ENCODE assay signal across 25 cellular contexts in genomic region chr21:42387843-42388242, GRCh38. TPM values are rescaled to one million over a fixed set of nuclear protein-coding genes. Genes with fewer than 3 reads are reported as not detected.
"Had no signal": no experiment of that assay in that cellular context is flagged by ENCODE, and none has a peak within 500 bp of the region (broad histone marks: within the 10 kb centered on the region; RNA-seq: fewer than 3 reads in every experiment).

No MANE protein-coding gene starts in this region.

- H3K36me3 ChIP-seq: adrenal gland, breast epithelium, gastrocnemius medialis, heart left ventricle, left ventricle myocardium inferior, neutrophil, tibial nerve had no signal

- H3K27ac Mint-ChIP-seq: activated B cell treated with CpG ODN at 0.5 μM for 24 hours; activated CD4-positive, alpha-beta T cell treated with anti-CD3 and anti-CD28 coated beads, Interleukin-2, amount 10 ng/mL, durations not matched to agents 7 days and 5 days had no signal

- H3K27ac ChIP-seq: adrenal gland, gastrocnemius medialis, heart left ventricle, left ventricle myocardium inferior, neutrophil, parathyroid adenoma, tibial nerve had no signal

- H3K4me3 Mint-ChIP-seq: activated B cell treated with CpG ODN at 0.5 μM for 24 hours; activated CD4-positive, alpha-beta T cell treated with anti-CD3 and anti-CD28 coated beads, Interleukin-2, amount 10 ng/mL, durations not matched to agents 7 days and 5 days; naive B cell had no signal

- H3K4me3 ChIP-seq: adrenal gland, breast epithelium, gastrocnemius medialis, heart left ventricle, left ventricle myocardium inferior, tibial nerve had no signal

- DNase-seq: activated B cell treated with CpG ODN at 0.5 μM for 24 hours; activated CD4-positive, alpha-beta T cell treated with anti-CD3 and anti-CD28 coated beads, Interleukin-2, amount 10 ng/mL, durations not matched to agents 7 days and 5 days; activated CD8-positive, alpha-beta memory T cell treated with anti-CD3 and anti-CD28 coated beads, Interleukin-2, amount 50 U/mL, for 4 hours; activated gamma-delta T cell; activated T-cell treated with anti-CD3 and anti-CD28 coated beads, Interleukin-2, amount 50 U/mL, for 48 hours; adrenal gland; cerebellar nuclear complex; cortex of kidney; effector CD4-positive, alpha-beta T cell; gastrocnemius medialis; heart left ventricle; left ventricle myocardium inferior; naive B cell; stimulated activated CD4-positive, alpha-beta T cell treated with anti-CD3 and anti-CD28 coated beads, Interleukin-2, amount 100 ng/mL, for 24 hours; stimulated activated naive CD8-positive, alpha-beta T cell treated with anti-CD3 and anti-CD28 coated beads, Interleukin-15, Interleukin-2, amounts not matched to agents 100 U/mL and 50 U/mL, for 24 hours had no signal

- H3K4me1 ChIP-seq: adrenal gland, gastrocnemius medialis, tibial nerve had no signal

- H3K27me3 ChIP-seq: breast epithelium, neutrophil, tibial nerve had no signal

- ATAC-seq: activated naive CD4-positive, alpha-beta T cell treated with anti-CD3 and anti-CD28 coated beads, Interleukin-2, amount 50 U/mL, for 72 hours; esophagus mucosa; gastrocnemius medialis; stimulated activated naive CD8-positive, alpha-beta T cell treated with anti-CD3 and anti-CD28 coated beads, Interleukin-15, Interleukin-2, amounts not matched to agents 100 U/mL and 50 U/mL, for 24 hours had no signal

- H3K27me3 Mint-ChIP-seq: activated CD4-positive, alpha-beta T cell treated with anti-CD3 and anti-CD28 coated beads, Interleukin-2, amount 10 ng/mL, durations not matched to agents 7 days and 5 days had no signal

- H3K9me3 ChIP-seq: adrenal gland, breast epithelium, gastrocnemius medialis, left ventricle myocardium inferior, neutrophil had no signal

- H3K9me3 Mint-ChIP-seq: activated B cell treated with CpG ODN at 0.5 μM for 24 hours; activated CD4-positive, alpha-beta T cell treated with anti-CD3 and anti-CD28 coated beads, Interleukin-2, amount 10 ng/mL, durations not matched to agents 7 days and 5 days had no signal

RNA-seq across cellular contexts. Expression of gene TMPRSS3, which starts 8.0 kb away (rescaled TPM):
- total RNA-seq: activated B cell treated with CpG ODN at 0.5 μM for 24 hours, astrocyte, gastrocnemius medialis, left ventricle myocardium inferior, tibial nerve had no signal
- polyA plus RNA-seq: heart left ventricle had no signal

RNA-seq across cellular contexts. Expression of gene UBASH3A, which starts 15.9 kb away (rescaled TPM):
- total RNA-seq: activated B cell treated with CpG ODN at 0.5 μM for 24 hours, astrocyte, kidney epithelial cell, left ventricle myocardium inferior, renal cortical epithelial cell had no signal

RNA-seq across cellular contexts. Expression of gene TFF1, which starts 21.5 kb away (rescaled TPM):
- total RNA-seq: activated B cell treated with CpG ODN at 0.5 μM for 24 hours; activated CD4-positive, alpha-beta T cell treated with anti-CD3 and anti-CD28 coated beads, Interleukin-2, amount 10 ng/mL, durations not matched to agents 7 days and 5 days; activated naive CD4-positive, alpha-beta T cell treated with anti-CD3 and anti-CD28 coated beads, Interleukin-2, amount 50 U/mL, for 72 hours; astrocyte; esophagus mucosa; gastrocnemius medialis; heart left ventricle; kidney epithelial cell; left ventricle myocardium inferior; mononuclear cell; renal cortical epithelial cell; tibial nerve had no signal
- polyA plus RNA-seq: heart left ventricle had no signal

RNA-seq across cellular contexts. Expression of gene TFF2, which starts 37.0 kb away (rescaled TPM):
- total RNA-seq: activated B cell treated with CpG ODN at 0.5 μM for 24 hours; activated CD4-positive, alpha-beta T cell treated with anti-CD3 and anti-CD28 coated beads, Interleukin-2, amount 10 ng/mL, durations not matched to agents 7 days and 5 days; activated naive CD4-positive, alpha-beta T cell treated with anti-CD3 and anti-CD28 coated beads, Interleukin-2, amount 50 U/mL, for 72 hours; adrenal gland; astrocyte; breast epithelium; esophagus mucosa; gastrocnemius medialis; heart left ventricle; kidney epithelial cell; left ventricle myocardium inferior; mononuclear cell; renal cortical epithelial cell; tibial nerve had no signal
- polyA plus RNA-seq: heart left ventricle had no signal
